11 cellular contexts compared by ENCODE assay signal in genomic region chr6:129860901-129861665, GRCh38. TPM values are rescaled to one million over a fixed set of nuclear protein-coding genes. Genes with fewer than 3 reads are reported as not detected.
DNase-seq lines count a peak whose midpoint lies in the region; ATAC-seq and TF ChIP-seq lines count a peak whose summit lies in the region.
"Had no signal": no experiment of that assay in that cellular context is flagged by ENCODE, and none has a peak within 500 bp of the region (broad histone marks: within the 10 kb centered on the region; RNA-seq: fewer than 3 reads in every experiment).

A gene with protein sequence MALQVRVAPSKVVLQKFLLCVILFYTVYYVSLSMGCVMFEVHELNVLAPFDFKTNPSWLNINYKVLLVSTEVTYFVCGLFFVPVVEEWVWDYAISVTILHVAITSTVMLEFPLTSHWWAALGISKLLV (minus strand): TSS chr6:129861315. CDS start chr6:129861188, 127 bp downstream.

- H3K9me3 Mint-ChIP-seq in T-helper 2 cell treated with Interferon-gamma antibody and Interleukin-4, amounts not matched to agents 5 μg/mL and 100 μg/mL, for 36 hours = no peaks in the 10 kb centered on the region
- peaks cover 3% of the 10 kb centered on the region for H3K9me3 Mint-ChIP-seq in type B pancreatic cell

- H3K4me3 ChIP-seq in AG04450 (ENCODE audit: low read depth, low read length) (peak within 1 kb of the TSS; percentile 34), foreskin fibroblast (ENCODE audit: low read depth in 1 of 2, low read length in 2 of 2) (peak within 1 kb of the TSS; percentile 26 to 38)

- no peaks in the 10 kb centered on the region for H3K36me3 Mint-ChIP-seq in T-helper 2 cell treated with Interferon-gamma antibody and Interleukin-4, amounts not matched to agents 5 μg/mL and 100 μg/mL, for 36 hours (ENCODE audit: low read depth)
- H3K36me3 Mint-ChIP-seq in type B pancreatic cell = no peaks in the 10 kb centered on the region

- H3K4me1 Mint-ChIP-seq in T-helper 2 cell treated with Interferon-gamma antibody and Interleukin-4, amounts not matched to agents 5 μg/mL and 100 μg/mL, for 36 hours (ENCODE audit: low read depth) = peaks cover 8% of the 10 kb centered on the region
- H3K4me1 Mint-ChIP-seq in type B pancreatic cell (ENCODE audit: unreplicated experiment) = peaks cover 2% of the 10 kb centered on the region

- no peaks in the 10 kb centered on the region for H3K9me3 ChIP-seq in AG04450 (ENCODE audit: control insufficient read depth, insufficient read depth, low read length)

- peak within 1 kb of the TSS; percentile 69 for H3K4me3 Mint-ChIP-seq in T-helper 2 cell treated with Interferon-gamma antibody and Interleukin-4, amounts not matched to agents 5 μg/mL and 100 μg/mL, for 36 hours
- no peak within 1 kb of the TSS for H3K4me3 Mint-ChIP-seq in type B pancreatic cell

- POLR2A ChIA-PET in AG04450 (lab: Yijun Ruan, JAX) = no interaction called here

- peak within 1 kb of the TSS; percentile 18 for H3K27ac Mint-ChIP-seq in T-helper 2 cell treated with Interferon-gamma antibody and Interleukin-4, amounts not matched to agents 5 μg/mL and 100 μg/mL, for 36 hours
- no peak within 1 kb of the TSS for H3K27ac Mint-ChIP-seq in type B pancreatic cell

- CTCF ChIA-PET in AG04450 (lab: Charles Lee) = interaction anchor here (0.5 to 1.0 kb wide), 3 partner anchors 16 to 362 kb away, joined by 3 to 6 read pairs (median 6); no protein-coding TSS in a partner anchor

- no peak within 1 kb of the TSS for H3K27ac ChIP-seq in AG04450 (ENCODE audit: low read depth, low read length)

- TF ChIP-seq CTCF in AG04450 (IDR thresholded peaks at IDR 0.05; ENCODE audit: low read depth, low read length) (no peak), foreskin fibroblast (IDR thresholded peaks at IDR 0.05; ENCODE audit: low read depth, low read length) (no peak), type B pancreatic cell (conservative IDR thresholded peaks at IDR 0.05) (no peak)

- ATAC-seq in GM18505 (IDR thresholded peaks at IDR 0.05; ENCODE audit: unreplicated experiment) (peak; percentile 46), HG03571 (IDR thresholded peaks at IDR 0.05; ENCODE audit: unreplicated experiment) (no peak), GM21528 (IDR thresholded peaks at IDR 0.05; ENCODE audit: low FRiP score, unreplicated experiment) (no peak), HG02798 (IDR thresholded peaks at IDR 0.05; ENCODE audit: poor library complexity, unreplicated experiment) (no peak)
- ATAC-seq: sciatic nerve had no signal

- H3K27me3 Mint-ChIP-seq in T-helper 2 cell treated with Interferon-gamma antibody and Interleukin-4, amounts not matched to agents 5 μg/mL and 100 μg/mL, for 36 hours (ENCODE audit: low read depth) = no peaks in the 10 kb centered on the region
- no peaks in the 10 kb centered on the region for H3K27me3 Mint-ChIP-seq in type B pancreatic cell

- no peaks in the 10 kb centered on the region for H3K27me3 ChIP-seq in AG04450 (ENCODE audit: control insufficient read depth, insufficient read depth, low read length)

- TF ChIP-seq POLR2A in GM18505 (IDR thresholded peaks at IDR 0.05; ENCODE audit: borderline replicate concordance, extremely low read depth, insufficient read depth, insufficient read length) = no peak

- DNase-seq in AG04450 (ENCODE audit: low read depth, low spot score) (no peak), foreskin fibroblast (peak; percentile 85 to 89), type B pancreatic cell (ENCODE audit: extremely low spot score, unreplicated experiment) (no peak)
- DNase-seq in T-helper 2 cell treated with Interferon-gamma antibody and Interleukin-4, amounts not matched to agents 5 μg/mL and 100 μg/mL, for 36 hours (ENCODE audit: low spot score) = no peak

RNA-seq across cellular contexts. Expression of the gene that starts here (rescaled TPM):
- not detected in 2 replicates for polyA plus RNA-seq in AG04450 (2011; rRNA removed)
- polyA minus RNA-seq in AG04450 (2011; rRNA and poly(A)+ RNA removed) = not detected in 2 replicates
- total RNA-seq in type B pancreatic cell (ENCODE audit: low replicate concordance) = not detected in 2 replicates
- total RNA-seq: epithelial cell of proximal tubule; sciatic nerve; T-helper 2 cell treated with Interferon-gamma antibody and Interleukin-4, amounts not matched to agents 100 ng/mL and 5 ng/mL, for 36 hours had no signal

Comparison
In these comparisons a context has a peak if more than half of its experiments do, and no peak if none do; other contexts are left out.
1. DNase-seq: peak in foreskin fibroblast (2 of 2); none in AG04450 (single experiment), T-helper 2 cell treated with Interferon-gamma antibody and Interleukin-4, amounts not matched to agents 5 μg/mL and 100 μg/mL, for 36 hours (single experiment) and type B pancreatic cell (single experiment).